33 cellular contexts compared by ENCODE assay signal in the genomic region with DNA sequence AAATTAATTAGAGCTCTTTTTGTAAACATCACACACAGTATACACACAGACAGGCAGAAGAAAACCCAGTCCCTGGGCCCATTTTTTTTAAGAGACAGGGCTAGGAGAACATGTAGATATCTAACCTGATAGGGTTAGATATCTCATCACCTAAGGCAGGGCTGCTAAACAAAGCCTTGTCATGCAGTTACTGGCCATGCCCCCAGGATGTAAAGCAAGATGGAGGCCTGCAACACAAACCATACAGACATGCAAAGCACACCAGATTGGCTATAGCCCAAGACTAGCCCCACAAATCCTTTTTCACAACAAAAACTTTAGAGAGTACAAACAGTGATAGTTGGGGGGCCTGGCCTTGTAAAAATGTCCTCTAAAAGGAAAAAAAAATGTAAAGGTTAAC. TPM values are rescaled to one million over a fixed set of nuclear protein-coding genes. Genes with fewer than 3 reads are reported as not detected.
"Had no signal": no experiment of that assay in that cellular context is flagged by ENCODE, and none has a peak within 500 bp of the region (broad histone marks: within the 10 kb centered on the region; RNA-seq: fewer than 3 reads in every experiment).

No MANE protein-coding gene starts in this region.

- H3K4me3 ChIP-seq: coronary artery, esophagus squamous epithelium, heart right ventricle, lung, ovary, psoas muscle, sigmoid colon, spleen, stomach, thyroid gland had no signal

- H3K27ac Mint-ChIP-seq: memory B cell had no signal

- ATAC-seq: heart right ventricle, left ventricle myocardium superior, natural killer cell, psoas muscle, right cardiac atrium had no signal

- FAIRE-seq: endometrium, keratinocyte had no signal

- DNase-seq: dermis blood vessel endothelial cell; effector memory CD4-positive, alpha-beta T cell; erythroblast; esophagus squamous epithelium; foreskin melanocyte; glutamatergic neuron; heart right ventricle; hypothalamus; immature natural killer cell; left ventricle myocardium superior; natural killer cell; occipital lobe; ovary; posterior cingulate gyrus; psoas muscle; right cardiac atrium; sigmoid colon; spleen; stimulated activated naive CD4-positive, alpha-beta T cell treated with Interleukin-2 at 50 U/mL for 16 hours; stomach; thyroid gland; trophoblast cell had no signal

- H3K36me3 ChIP-seq: esophagus squamous epithelium, heart right ventricle, ovary, sigmoid colon, spleen, stomach, thyroid gland had no signal

- H3K27me3 Mint-ChIP-seq: central memory CD8-positive, alpha-beta T cell had no signal

- H3K4me1 ChIP-seq: heart right ventricle, psoas muscle, sigmoid colon, stomach, thyroid gland had no signal

- H3K9me3 ChIP-seq: thyroid gland had no signal

- H3K4me1 Mint-ChIP-seq: memory B cell had no signal

- H3K27ac ChIP-seq: coronary artery, esophagus squamous epithelium, heart right ventricle, ovary, psoas muscle, sigmoid colon, spleen, stomach, thyroid gland had no signal

- H3K4me3 Mint-ChIP-seq: central memory CD8-positive, alpha-beta T cell; memory B cell; natural killer cell had no signal

- H3K27me3 ChIP-seq: esophagus squamous epithelium, heart right ventricle, ovary, sigmoid colon, spleen, stomach, thyroid gland had no signal

RNA-seq across cellular contexts. Expression of gene CLEC2A, which starts 20.5 kb away (rescaled TPM):
- total RNA-seq: dermis blood vessel endothelial cell, esophagus squamous epithelium, heart right ventricle, left ventricle myocardium superior, lung, mononuclear cell, natural killer cell, occipital lobe, ovary, psoas muscle, renal cortical epithelial cell, right cardiac atrium, sigmoid colon, skeletal muscle tissue, spleen, stomach, subcutaneous adipose tissue, thyroid gland had no signal
- polyA plus RNA-seq: heart right ventricle, immature natural killer cell, lung, ovary, psoas muscle, right cardiac atrium, sigmoid colon, spleen, stomach had no signal

RNA-seq across cellular contexts. Expression of gene KLRF2, which starts 30.4 kb away (rescaled TPM):
- total RNA-seq: dermis blood vessel endothelial cell, esophagus squamous epithelium, heart right ventricle, left ventricle myocardium superior, lung, mononuclear cell, natural killer cell, occipital lobe, ovary, psoas muscle, renal cortical epithelial cell, right cardiac atrium, sigmoid colon, skeletal muscle tissue, spleen, stomach, subcutaneous adipose tissue, temporal lobe, thyroid gland had no signal
- polyA plus RNA-seq: heart right ventricle, keratinocyte, lung, ovary, psoas muscle, right cardiac atrium, sigmoid colon, stomach had no signal

RNA-seq across cellular contexts. Expression of gene CLEC12A, which starts 59.5 kb away (rescaled TPM):
- total RNA-seq: dermis blood vessel endothelial cell, occipital lobe, renal cortical epithelial cell had no signal
- polyA plus RNA-seq: keratinocyte had no signal
